In genomic region chr17:46598344-46598931, GRCh38 we compare ENCODE assay signal across 8 cellular contexts. TPM values are rescaled to one million over a fixed set of nuclear protein-coding genes. Genes with fewer than 3 reads are reported as not detected.
DNase-seq lines count a peak whose midpoint lies in the region; ATAC-seq, FAIRE-seq and TF ChIP-seq lines count a peak whose summit lies in the region.
"Not testable (repeated sequence)": the region's sequence is repeated elsewhere in the genome, so short reads cannot be mapped to it uniquely, and the experiment has no call there.

No MANE protein-coding gene starts in this region.

- POLR2A ChIA-PET in IMR-90 (lab: Charles Lee; ENCODE audit: unreplicated experiment); K562 (lab: Yijun Ruan, JAX): not testable (repeated sequence)

- CTCF ChIA-PET in IMR-90 (lab: Yijun Ruan, JAX); activated CD8-positive, alpha-beta memory T cell treated with anti-CD3 and anti-CD28 coated beads, Interleukin-2, amount 10 ng/mL, durations not matched to agents 7 days and 5 days (lab: Charles Lee); K562 (lab: Yijun Ruan, JAX; ENCODE audit: low intra/inter-chr PET ratio): not testable (repeated sequence)

- not testable (repeated sequence) for H3K27me3 Mint-ChIP-seq in activated CD8-positive, alpha-beta memory T cell treated with anti-CD3 and anti-CD28 coated beads, Interleukin-2, amount 10 ng/mL, durations not matched to agents 7 days and 5 days

- not testable (repeated sequence) for H3K36me3 ChIP-seq in IMR-90 (ENCODE audit: control insufficient read depth, insufficient read depth, low read length); K562 (ENCODE audit: control insufficient read depth, insufficient read depth, low read length); mucosa of descending colon (ENCODE audit: low read depth)

- not testable (repeated sequence) for H2AK9ac ChIP-seq in IMR-90 (replicated peaks; ENCODE audit: low read depth, low read length, poor library complexity)

- not testable (repeated sequence) for H2AFZ ChIP-seq in IMR-90 (replicated peaks; ENCODE audit: low read length, poor library complexity); K562 (ENCODE audit: low read depth, low read length)

- H2BK15ac ChIP-seq in IMR-90 (ENCODE audit: low read depth, low read length): not testable (repeated sequence)

- H3K4me1 ChIP-seq in IMR-90 (ENCODE audit: control insufficient read depth, insufficient read depth, low read length); K562 (replicated peaks in 1 of 2; ENCODE audit: control insufficient read depth in 2 of 2, insufficient read depth in 2 of 2, low read length in 2 of 2); mucosa of descending colon (ENCODE audit: low read depth): not testable (repeated sequence)

- intact Hi-C loops in IMR-90 (cut with micrococcal nuclease); K562 (cut with micrococcal nuclease); mucosa of descending colon (cut with DNase I, micrococcal nuclease): not testable (repeated sequence)

- WGBS in IMR-90 (ENCODE audit: extremely low coverage in 2 of 2, insufficient read length in 1 of 2), 2 experiments: no CpG with 5 or more reads among the region's 3 CpGs
- 0% methylated on average over 2 of the region's 3 CpGs for WGBS in K562 (ENCODE audit: insufficient coverage, low coverage, missing lambda C conversion rate)

- H3K27me3 ChIP-seq in IMR-90 (ENCODE audit: control insufficient read depth, insufficient read depth, low read length); K562 (ENCODE audit: control insufficient read depth in 2 of 2, insufficient read depth in 2 of 2, low read length in 2 of 2): not testable (repeated sequence)

- H3K18ac ChIP-seq in IMR-90 (ENCODE audit: low read depth, low read length): not testable (repeated sequence)

- H3K4me3 Mint-ChIP-seq in activated CD8-positive, alpha-beta memory T cell treated with anti-CD3 and anti-CD28 coated beads, Interleukin-2, amount 10 ng/mL, durations not matched to agents 7 days and 5 days: not testable (repeated sequence)

- TF ChIP-seq EP300 in K562 (IDR thresholded peaks at IDR 0.05; ENCODE audit: low read length): not testable (repeated sequence)

- H3K27ac ChIP-seq in IMR-90 (ENCODE audit: insufficient read depth, low read length); K562 (ENCODE audit: extremely low read depth, low read depth, low read length): not testable (repeated sequence)

- not testable (repeated sequence) for H3K36me3 Mint-ChIP-seq in activated CD8-positive, alpha-beta memory T cell treated with anti-CD3 and anti-CD28 coated beads, Interleukin-2, amount 10 ng/mL, durations not matched to agents 7 days and 5 days

- H3K23ac ChIP-seq in IMR-90 (ENCODE audit: low read depth, low read length): not testable (repeated sequence)

- H2AK5ac ChIP-seq in IMR-90 (ENCODE audit: low read depth, low read length): not testable (repeated sequence)

- H3K9me1 ChIP-seq in IMR-90 (ENCODE audit: insufficient read depth, low read length); K562 (ENCODE audit: control insufficient read depth, insufficient read depth, low read length): not testable (repeated sequence)

- not testable (repeated sequence) for H2BK20ac ChIP-seq in IMR-90 (ENCODE audit: low read depth, low read length)

- H3K79me2 ChIP-seq in K562 (ENCODE audit: control insufficient read depth, insufficient read depth, low read length): not testable (repeated sequence)

- H3K14ac ChIP-seq in IMR-90 (replicated peaks; ENCODE audit: low read depth, low read length): not testable (repeated sequence)

- not testable (repeated sequence) for TF ChIP-seq RAD21 in IMR-90 (IDR thresholded peaks at IDR 0.05; ENCODE audit: low read length); K562 (CRISPR knock-in tag; conservative IDR thresholded peaks at IDR 0.05 in 1 of 2, IDR thresholded peaks at IDR 0.05 in 1 of 2)

- BruUV-seq in IMR-90 (replicated peaks; lab: Mats Ljungman, UMichigan): not testable (repeated sequence)
- BruUV-seq in K562 (replicated peaks; lab: Mats Ljungman, UMichigan): TSS peak; percentile 7

- not testable (repeated sequence) for H3K27ac Mint-ChIP-seq in activated CD8-positive, alpha-beta memory T cell treated with anti-CD3 and anti-CD28 coated beads, Interleukin-2, amount 10 ng/mL, durations not matched to agents 7 days and 5 days

- peak; percentile 51 for ATAC-seq in GM18519 (IDR thresholded peaks at IDR 0.05; ENCODE audit: low FRiP score, unreplicated experiment)
- peak; percentile 53 for ATAC-seq in GM21717 (IDR thresholded peaks at IDR 0.05; ENCODE audit: unreplicated experiment)
- peak; percentile 53 for ATAC-seq in HG03060 (IDR thresholded peaks at IDR 0.05; ENCODE audit: low read depth, unreplicated experiment)
- ATAC-seq in IMR-90 (ENCODE audit: low read depth): peak; percentile 63
- peak; percentile 91 for ATAC-seq in activated CD8-positive, alpha-beta memory T cell treated with anti-CD3 and anti-CD28 coated beads, Interleukin-2, amount 10 ng/mL, durations not matched to agents 7 days and 5 days
- peak; percentile 61 for ATAC-seq in K562
- peak; percentile 84 for ATAC-seq in mucosa of descending colon

- H3K56ac ChIP-seq in IMR-90 (ENCODE audit: extremely low read depth, insufficient read depth, low read length): not testable (repeated sequence)

- not testable (repeated sequence) for H3K9me3 Mint-ChIP-seq in activated CD8-positive, alpha-beta memory T cell treated with anti-CD3 and anti-CD28 coated beads, Interleukin-2, amount 10 ng/mL, durations not matched to agents 7 days and 5 days (ENCODE audit: low read depth)

- not testable (repeated sequence) for H2BK120ac ChIP-seq in IMR-90 (ENCODE audit: low read depth, low read length)

- TF ChIP-seq POLR2A in IMR-90 (IDR thresholded peaks at IDR 0.05; ENCODE audit: low read depth, low read length); K562 (conservative IDR thresholded peaks at IDR 0.05): not testable (repeated sequence)

- not testable (repeated sequence) for H4K8ac ChIP-seq in IMR-90 (ENCODE audit: low read depth in 2 of 2, low read length in 2 of 2)

- H3K4me1 Mint-ChIP-seq in activated CD8-positive, alpha-beta memory T cell treated with anti-CD3 and anti-CD28 coated beads, Interleukin-2, amount 10 ng/mL, durations not matched to agents 7 days and 5 days: not testable (repeated sequence)

- in situ Hi-C loops in IMR-90 (cut with MboI; ENCODE audit: low sequenced_read_pairs); K562 (cut with MboI): not testable (repeated sequence)

- H3K79me1 ChIP-seq in IMR-90 (ENCODE audit: low read depth in 1 of 2, low read length in 2 of 2): not testable (repeated sequence)

- TF ChIP-seq CTCF in IMR-90 (conservative IDR thresholded peaks at IDR 0.05; ENCODE audit: low read depth, low read length); K562 (IDR thresholded peaks at IDR 0.05 in 2 of 3, conservative IDR thresholded peaks at IDR 0.05 in 1 of 3; ENCODE audit: insufficient read depth in 2 of 3, low read depth in 1 of 3, low read length in 3 of 3); mucosa of descending colon (IDR thresholded peaks at IDR 0.05): not testable (repeated sequence)

- dilution Hi-C loops in IMR-90 (cut with HindIII; ENCODE audit: low sequenced_read_pairs, unreplicated experiment): not testable (repeated sequence)

- not testable (repeated sequence) for H2BK5ac ChIP-seq in IMR-90 (ENCODE audit: low read depth, low read length, poor library complexity, severe bottlenecking)

- DNase-seq in IMR-90; activated CD8-positive, alpha-beta memory T cell treated with anti-CD3 and anti-CD28 coated beads, Interleukin-2, amount 10 ng/mL, durations not matched to agents 7 days and 5 days; K562 (ENCODE audit: extremely low read depth in 1 of 4, low spot score in 3 of 4); mucosa of descending colon: not testable (repeated sequence)

- not testable (repeated sequence) for H4K91ac ChIP-seq in IMR-90 (ENCODE audit: insufficient read depth, low read depth, low read length)

- not testable (repeated sequence) for H4K20me1 ChIP-seq in IMR-90 (ENCODE audit: insufficient read depth, low read length); K562 (replicated peaks; ENCODE audit: control insufficient read depth, insufficient read depth, low read length)

- not testable (repeated sequence) for H3K4me3 ChIP-seq in IMR-90 (ENCODE audit: insufficient read depth, low read depth, low read length); K562; mucosa of descending colon

- H3K4ac ChIP-seq in IMR-90 (ENCODE audit: low read depth, low read length): not testable (repeated sequence)

- peak; percentile 77 for FAIRE-seq in A204.1 (lab: Jason Lieb, UNC)
- FAIRE-seq in K562 (lab: Jason Lieb, UNC): not testable (repeated sequence)

- H3K9ac ChIP-seq in IMR-90 (ENCODE audit: low read depth, low read length); K562 (ENCODE audit: insufficient read depth in 1 of 2, low read depth in 2 of 2, low read length in 2 of 2): not testable (repeated sequence)

- H4K5ac ChIP-seq in IMR-90 (ENCODE audit: low read depth, low read length): not testable (repeated sequence)

- H3K4me2 ChIP-seq in IMR-90 (ENCODE audit: low read depth, low read length); K562 (ENCODE audit: insufficient read depth, low read length): not testable (repeated sequence)

- not testable (repeated sequence) for H3K9me3 ChIP-seq in IMR-90 (ENCODE audit: control insufficient read depth, insufficient read depth, low read length); K562 (replicated peaks; ENCODE audit: control insufficient read depth, insufficient read depth, low read depth, low read length); mucosa of descending colon

RNA-seq across cellular contexts. Expression of gene NSF, which starts 8.0 kb away (rescaled TPM):
- 94.7 and 110 TPM in 2 replicates for total RNA-seq in IMR-90 (2012; rRNA removed)
- polyA plus RNA-seq in IMR-90 (2012; rRNA removed): 31.3 and 38.9 TPM in 2 replicates
- 9.0 and 10.5 TPM in 2 replicates for polyA plus RNA-seq in IMR-90 (2012; cell fraction: cytosol; rRNA removed)
- 4.2 and 29.8 TPM in 2 replicates for polyA plus RNA-seq in IMR-90 (2012; cell fraction: nucleus; rRNA removed; ENCODE audit: low replicate concordance)
- total RNA-seq in activated CD8-positive, alpha-beta memory T cell treated with anti-CD3 and anti-CD28 coated beads, Interleukin-2, amount 10 ng/mL, durations not matched to agents 7 days and 5 days: 10 to 100 TPM; 44.2 to 50.0 TPM
- 29.7 and 48.1 TPM in 2 replicates for total RNA-seq in K562 (2011; cell fraction: chromatin; rRNA removed; ENCODE audit: low replicate concordance)
- total RNA-seq in K562 (2011; cell fraction: nucleolus; rRNA removed): 22.9 and 25.7 TPM in 2 replicates
- total RNA-seq in K562 (2011; cell fraction: nucleoplasm; rRNA removed): 19.8 and 28.9 TPM in 2 replicates
- total RNA-seq in K562 (2014; rRNA removed): 16.7 and 23.1 TPM in 2 replicates
- total RNA-seq in K562 (2014; rRNA removed; fragmentation: Illumina TruSeq; extraction: Trizol): 36.7 and 39.0 TPM in 2 replicates
- total RNA-seq in K562 (2015; rRNA removed; fragmentation: Illumina TruSeq; extraction: Trizol): 33.0 and 37.1 TPM in 2 replicates
- 34.1 and 34.9 TPM in 2 replicates for total RNA-seq in K562 (2021)
- 33.6 and 39.8 TPM in 2 replicates for polyA plus RNA-seq in K562 (2011; rRNA removed)
- 12.1 and 18.6 TPM in 2 replicates for polyA plus RNA-seq in K562 (2011; cell fraction: cytosol; rRNA removed)
- 16.5 and 23.1 TPM in 2 replicates for polyA plus RNA-seq in K562 (2011; cell fraction: nucleus; rRNA removed)
- 28.9 and 44.4 TPM in 2 replicates for polyA plus RNA-seq in K562 (2012)
- polyA plus RNA-seq in K562 (2014; fragmentation: Illumina TruSeq; extraction: Trizol): 32.5 and 36.9 TPM in 2 replicates
- 10 to 100 TPM; 17.0 to 37.3 TPM for polyA plus RNA-seq in K562 (2014; fragmentation: Nextera tagmentation; extraction: Ambion mirVana)
- polyA plus RNA-seq in K562 (2014; rRNA removed): 17.4 and 20.5 TPM in 2 replicates
- 69.4 and 70.6 TPM in 2 replicates for polyA minus RNA-seq in K562 (2011; rRNA and poly(A)+ RNA removed)
- 15.7 and 18.7 TPM in 2 replicates for polyA minus RNA-seq in K562 (2011; cell fraction: cytosol; rRNA and poly(A)+ RNA removed)
- polyA minus RNA-seq in K562 (2011; cell fraction: nucleus; rRNA and poly(A)+ RNA removed): 20.7 and 42.1 TPM in 2 replicates
- 10 to 100 TPM; 68.5 to 95.4 (median 69.3) TPM for total RNA-seq in mucosa of descending colon

RNA-seq across cellular contexts. Expression of gene ARL17A, which starts 18.9 kb away (rescaled TPM):
- total RNA-seq in IMR-90 (2012; rRNA removed) (1.4 and 2.2 TPM in 2 replicates), K562 (2014; rRNA removed) (4.7 and 6.8 TPM in 2 replicates), K562 (2014; rRNA removed; fragmentation: Illumina TruSeq; extraction: Trizol) (13.5 and 14.0 TPM in 2 replicates), K562 (2015; rRNA removed; fragmentation: Illumina TruSeq; extraction: Trizol) (11.4 and 11.5 TPM in 2 replicates), K562 (2021) (13.3 and 15.2 TPM in 2 replicates), mucosa of descending colon (10 to 100 TPM; 22.5 to 29.0 (median 24.1) TPM)
- polyA plus RNA-seq in IMR-90 (2012; rRNA removed) (7.9 and 8.5 TPM in 2 replicates), K562 (2011; rRNA removed) (24.8 and 39.3 TPM in 2 replicates), K562 (2014; fragmentation: Illumina TruSeq; extraction: Trizol) (16.0 and 19.0 TPM in 2 replicates), K562 (2014; fragmentation: Nextera tagmentation; extraction: Ambion mirVana) (1 to 10 TPM; 5.2 to 6.5 TPM), K562 (2014; rRNA removed) (19.7 and 23.7 TPM in 2 replicates)
- polyA plus RNA-seq in IMR-90 (2012; cell fraction: cytosol; rRNA removed): 0.60 and 0.75 TPM in 2 replicates
- 5.2 and 18.8 TPM in 2 replicates for polyA plus RNA-seq in IMR-90 (2012; cell fraction: nucleus; rRNA removed; ENCODE audit: low replicate concordance)
- total RNA-seq in activated CD8-positive, alpha-beta memory T cell treated with anti-CD3 and anti-CD28 coated beads, Interleukin-2, amount 10 ng/mL, durations not matched to agents 7 days and 5 days: 10 to 100 TPM; 16.8 to 19.9 TPM
- total RNA-seq in K562 (2011; cell fraction: chromatin; rRNA removed; ENCODE audit: low replicate concordance): 135 and 149 TPM in 2 replicates
- total RNA-seq in K562 (2011; cell fraction: nucleolus; rRNA removed): 56.0 and 59.9 TPM in 2 replicates
- 134 and 224 TPM in 2 replicates for total RNA-seq in K562 (2011; cell fraction: nucleoplasm; rRNA removed)
- 21.4 and 29.1 TPM in 2 replicates for polyA plus RNA-seq in K562 (2011; cell fraction: cytosol; rRNA removed)
- 127 and 200 TPM in 2 replicates for polyA plus RNA-seq in K562 (2011; cell fraction: nucleus; rRNA removed)
- polyA plus RNA-seq in K562 (2012): 9.1 and 17.6 TPM in 2 replicates
- 15.4 and 22.9 TPM in 2 replicates for polyA minus RNA-seq in K562 (2011; rRNA and poly(A)+ RNA removed)
- polyA minus RNA-seq in K562 (2011; cell fraction: cytosol; rRNA and poly(A)+ RNA removed): 5.0 and 5.1 TPM in 2 replicates
- 35.0 and 42.4 TPM in 2 replicates for polyA minus RNA-seq in K562 (2011; cell fraction: nucleus; rRNA and poly(A)+ RNA removed)
